ENCODE assay signal across 19 cellular contexts in genomic region chr19:16403151-16403977, GRCh38.
A peak's percentile ranks its signal among the peaks of the same experiment; 100 is the strongest.
DNase-seq lines count a peak whose midpoint lies in the region; ATAC-seq and TF ChIP-seq lines count a peak whose summit lies in the region.
"Had no signal": no experiment of that assay in that cellular context is flagged by ENCODE, and none has a peak within 500 bp of the region (broad histone marks: within the 10 kb centered on the region; RNA-seq: fewer than 3 reads in every experiment).

No MANE protein-coding gene starts in this region.

- H3K4me1 ChIP-seq in heart left ventricle (peaks cover 0 to 24% (median 10%) of the 10 kb centered on the region in 12 donors), ovary (ENCODE audit: insufficient read depth) (peaks cover 10% of the 10 kb centered on the region), upper lobe of right lung (peaks cover 4% of the 10 kb centered on the region), MM.1S (ENCODE audit: low read length) (no peaks in the 10 kb centered on the region)

- no peaks in the 10 kb centered on the region for H3K79me2 ChIP-seq in MM.1S (ENCODE audit: low read length)

- no peak overlapping the region for H2AFZ ChIP-seq in MM.1S (ENCODE audit: low read length)

- peaks cover 88% of the 10 kb centered on the region for H3K36me3 Mint-ChIP-seq in activated B cell treated with CpG ODN at 0.5 μM for 24 hours (ENCODE audit: low read depth)

- no peaks in the 10 kb centered on the region for H3K9me2 ChIP-seq in MM.1S (replicated peaks; ENCODE audit: insufficient read depth, low read length)

- H3K36me3 ChIP-seq in heart left ventricle (peaks cover 0 to 84% (median 76%) of the 10 kb centered on the region in 9 donors), ovary (no peaks in the 10 kb centered on the region), upper lobe of right lung (peaks cover 66% of the 10 kb centered on the region), MM.1S (replicated peaks; ENCODE audit: insufficient read depth, low read length) (peaks cover 5% of the 10 kb centered on the region; the same call in 1 of the 2 replicates)

- H3K9me3 ChIP-seq in heart left ventricle (peaks cover 0 to 8% (median 0%) of the 10 kb centered on the region in 12 donors), ovary (no peaks in the 10 kb centered on the region), upper lobe of right lung (no peaks in the 10 kb centered on the region), MM.1S (replicated peaks; ENCODE audit: insufficient read depth, low read length) (no peaks in the 10 kb centered on the region)

- DNase-seq in activated B cell treated with CpG ODN at 0.5 μM for 24 hours = no peak
- DNase-seq in heart left ventricle = peak in 1 of 5 donors; percentile 53
- DNase-seq in ovary = peak in 4 of 5 donors; percentile 72 to 83 (median 72)
- no peak for DNase-seq in upper lobe of right lung
- DNase-seq in MM.1S = no peak
- no peak for DNase-seq in DMS153 (lab: John Stamatoyannopoulos, UW)
- no peak for DNase-seq in SKM-1 (lab: John Stamatoyannopoulos, UW; ENCODE audit: unreplicated experiment)
- DNase-seq: activated CD4-positive, CD25-positive, alpha-beta regulatory T cell; activated CD8-positive, alpha-beta T cell treated with anti-CD3 and anti-CD28 coated beads for 36 hours; activated effector memory CD4-positive, alpha-beta T cell treated with Interleukin-2 at 50 U/mL for 16 hours; activated naive CD8-positive, alpha-beta T cell treated with anti-CD3 and anti-CD28 coated beads, Interleukin-2, amount 10 ng/mL, durations not matched to agents 7 days and 5 days; IMR-90; NCI-H1417; NCI-H2107; OCI-M1; T1000 had no signal

- peaks cover 38% of the 10 kb centered on the region for H3K4me1 Mint-ChIP-seq in activated B cell treated with CpG ODN at 0.5 μM for 24 hours

- no peak for TF ChIP-seq EP300 in ovary (IDR thresholded peaks at IDR 0.05)

- intact Hi-C loops in activated B cell treated with CpG ODN at 0.5 μM for 24 hours (cut with micrococcal nuclease) = no loop called here
- intact Hi-C loops in heart left ventricle (cut with DNase I) = no loop called here
- intact Hi-C loops in ovary (cut with DNase I) = no loop called here
- intact Hi-C loops in upper lobe of right lung (cut with DNase I) = no loop called here

- H3K9ac ChIP-seq in MM.1S (ENCODE audit: low read length) = no peak overlapping the region

- H3K4me3 Mint-ChIP-seq in activated B cell treated with CpG ODN at 0.5 μM for 24 hours = no peak overlapping the region
- H3K4me3 Mint-ChIP-seq: activated CD8-positive, alpha-beta T cell treated with anti-CD3 and anti-CD28 coated beads for 36 hours; activated naive CD8-positive, alpha-beta T cell treated with anti-CD3 and anti-CD28 coated beads, Interleukin-2, amount 10 ng/mL, durations not matched to agents 7 days and 5 days; nephron had no signal

- H3K27me3 ChIP-seq in heart left ventricle (no peaks in the 10 kb centered on the region), ovary (no peaks in the 10 kb centered on the region), upper lobe of right lung (no peaks in the 10 kb centered on the region), MM.1S (replicated peaks; ENCODE audit: insufficient read depth, low read length) (no peaks in the 10 kb centered on the region)

- H3F3A ChIP-seq in MM.1S (ENCODE audit: insufficient read depth, low read length) = no peaks in the 10 kb centered on the region

- no peaks in the 10 kb centered on the region for H4K20me1 ChIP-seq in MM.1S (ENCODE audit: insufficient read depth, low read length)

- H3K4me2 ChIP-seq in MM.1S (ENCODE audit: low read depth, low read length) = no peak overlapping the region

- no peak for TF ChIP-seq POLR2A in heart left ventricle (IDR thresholded peaks at IDR 0.05)
- TF ChIP-seq POLR2A in ovary (IDR thresholded peaks at IDR 0.05) = no peak

- ATAC-seq in activated B cell treated with CpG ODN at 0.5 μM for 24 hours (ENCODE audit: low read depth) = no peak
- peak; percentile 25 to 53 (median 39) for ATAC-seq in heart left ventricle
- peak; percentile 8 for ATAC-seq in upper lobe of right lung
- ATAC-seq in GM19467 (IDR thresholded peaks at IDR 0.05; ENCODE audit: unreplicated experiment) = no peak
- ATAC-seq: activated CD8-positive, alpha-beta T cell treated with anti-CD3 and anti-CD28 coated beads for 36 hours; HCT116 had no signal

- POLR2A ChIA-PET in activated B cell treated with CpG ODN at 0.5 μM for 24 hours (lab: Charles Lee) = no interaction called here

- H3K27me3 Mint-ChIP-seq in activated B cell treated with CpG ODN at 0.5 μM for 24 hours = no peaks in the 10 kb centered on the region
- H3K27me3 Mint-ChIP-seq: activated CD8-positive, alpha-beta T cell treated with anti-CD3 and anti-CD28 coated beads for 36 hours; activated naive CD8-positive, alpha-beta T cell treated with anti-CD3 and anti-CD28 coated beads, Interleukin-2, amount 10 ng/mL, durations not matched to agents 7 days and 5 days had no signal

- no peaks in the 10 kb centered on the region for H3K9me3 Mint-ChIP-seq in activated B cell treated with CpG ODN at 0.5 μM for 24 hours
- H3K9me3 Mint-ChIP-seq: activated CD8-positive, alpha-beta T cell treated with anti-CD3 and anti-CD28 coated beads for 36 hours; activated naive CD8-positive, alpha-beta T cell treated with anti-CD3 and anti-CD28 coated beads, Interleukin-2, amount 10 ng/mL, durations not matched to agents 7 days and 5 days; nephron had no signal

- 78 to 86% (median 81%) methylated on average over 21 to 22 of the region's 22 CpGs for WGBS in heart left ventricle, 4 donors
- 38 to 53% (median 41%) methylated on average over 22 of the region's 22 CpGs for WGBS in ovary, 3 donors

- H3K27ac ChIP-seq in heart left ventricle = peak overlapping the region in 9 of 12 donors; percentile 14 to 80 (median 34)
- peak overlapping the region; percentile 59 to 60 for H3K27ac ChIP-seq in ovary
- peak overlapping the region; percentile 65 for H3K27ac ChIP-seq in upper lobe of right lung
- H3K27ac ChIP-seq in MM.1S (ENCODE audit: low read length) = no peak overlapping the region

- H3K27ac Mint-ChIP-seq in activated B cell treated with CpG ODN at 0.5 μM for 24 hours = peak overlapping the region; percentile 42
- H3K27ac Mint-ChIP-seq: activated CD8-positive, alpha-beta T cell treated with anti-CD3 and anti-CD28 coated beads for 36 hours; activated naive CD8-positive, alpha-beta T cell treated with anti-CD3 and anti-CD28 coated beads, Interleukin-2, amount 10 ng/mL, durations not matched to agents 7 days and 5 days had no signal

- CTCF ChIA-PET in activated B cell treated with CpG ODN at 0.5 μM for 24 hours (lab: Charles Lee) = no interaction called here

- H3K4me3 ChIP-seq in heart left ventricle (no peak overlapping the region), ovary (no peak overlapping the region), upper lobe of right lung (no peak overlapping the region), MM.1S (ENCODE audit: low read length) (no peak overlapping the region)

- TF ChIP-seq CTCF in activated B cell treated with CpG ODN at 0.5 μM for 24 hours (IDR thresholded peaks at IDR 0.05) = no peak
- no peak for TF ChIP-seq CTCF in heart left ventricle (IDR thresholded peaks at IDR 0.05)
- TF ChIP-seq CTCF in ovary (IDR thresholded peaks at IDR 0.05) = no peak
- TF ChIP-seq CTCF in upper lobe of right lung (IDR thresholded peaks at IDR 0.05) = no peak
- no peak for TF ChIP-seq CTCF in MM.1S (IDR thresholded peaks at IDR 0.05; ENCODE audit: low read length)

Comparison
In these comparisons a context has a peak if more than half of its experiments do, and no peak if none do; other contexts are left out.
1. ATAC-seq: peak in heart left ventricle (4 of 4) and upper lobe of right lung (single experiment); none in activated B cell treated with CpG ODN at 0.5 μM for 24 hours (single experiment) and GM19467 (single experiment).
2. DNase-seq: peak in ovary (4 of 5); none in activated B cell treated with CpG ODN at 0.5 μM for 24 hours (single experiment), upper lobe of right lung (single experiment), MM.1S (single experiment), DMS153 (single experiment) and SKM-1 (single experiment).